ENCODE assay signal across 11 cellular contexts in the genomic region with DNA sequence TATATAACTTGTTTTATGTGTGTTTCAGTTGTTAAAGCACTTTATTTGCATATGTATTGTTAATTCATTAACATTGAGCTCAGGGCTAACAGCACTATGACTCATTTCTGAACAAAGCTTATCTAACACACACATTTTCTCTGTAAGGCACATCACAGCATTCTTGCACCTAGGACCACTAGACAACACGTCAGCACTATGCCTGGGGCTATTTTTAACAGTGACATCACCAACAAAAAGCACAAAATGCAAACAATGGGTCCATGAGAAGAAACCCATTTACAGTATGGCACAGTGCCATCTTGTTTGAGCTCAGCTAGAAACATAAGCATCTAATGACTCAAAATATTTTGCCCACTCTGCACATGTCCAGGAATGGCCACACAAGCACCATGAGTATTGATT.
DNase-seq lines count a peak whose midpoint lies in the region; ATAC-seq and TF ChIP-seq lines count a peak whose summit lies in the region.
"Had no signal": no experiment of that assay in that cellular context is flagged by ENCODE, and none has a peak within 500 bp of the region (broad histone marks: within the 10 kb centered on the region; RNA-seq: fewer than 3 reads in every experiment).

No MANE protein-coding gene starts in this region.

- TF ChIP-seq POLR2A in GM18505 (IDR thresholded peaks at IDR 0.05; ENCODE audit: borderline replicate concordance, extremely low read depth, insufficient read depth, insufficient read length) = no peak

- H3K4me1 ChIP-seq in BE2C = no peaks in the 10 kb centered on the region
- H3K4me1 ChIP-seq: colonic mucosa had no signal

- no peaks in the 10 kb centered on the region for H3K4me1 Mint-ChIP-seq in activated T-cell treated with anti-CD3 and anti-CD28 coated beads, Interleukin-2, amount 50 U/mL, for 24 hours (ENCODE audit: low read depth)
- H3K4me1 Mint-ChIP-seq: naive B cell had no signal

- no peak overlapping the region for H3K4me3 Mint-ChIP-seq in activated T-cell treated with anti-CD3 and anti-CD28 coated beads, Interleukin-2, amount 50 U/mL, for 24 hours
- H3K4me3 Mint-ChIP-seq: naive B cell had no signal

- H3K36me3 Mint-ChIP-seq in activated T-cell treated with anti-CD3 and anti-CD28 coated beads, Interleukin-2, amount 50 U/mL, for 24 hours (ENCODE audit: low read depth) = no peaks in the 10 kb centered on the region
- H3K36me3 Mint-ChIP-seq: naive B cell had no signal

- no peaks in the 10 kb centered on the region for H3K27me3 Mint-ChIP-seq in activated T-cell treated with anti-CD3 and anti-CD28 coated beads, Interleukin-2, amount 50 U/mL, for 24 hours

- peak; percentile 97 for ATAC-seq in GM18505 (IDR thresholded peaks at IDR 0.05; ENCODE audit: unreplicated experiment)
- peak; percentile 88 for ATAC-seq in GM21529 (IDR thresholded peaks at IDR 0.05; ENCODE audit: unreplicated experiment)
- peak; percentile 92 for ATAC-seq in HG03460 (IDR thresholded peaks at IDR 0.05; ENCODE audit: unreplicated experiment)

- DNase-seq in dermis blood vessel endothelial cell (peak; percentile 68), iPS-NIHi7 (ENCODE audit: extremely low spot score) (no peak), LoVo (ENCODE audit: low spot score) (no peak), BE2C (no peak)
- DNase-seq in activated T-cell treated with anti-CD3 and anti-CD28 coated beads, Interleukin-2, amount 50 U/mL, for 24 hours = no peak
- DNase-seq: colonic mucosa, naive B cell, NCI-H1436 treated with DMSO at 0.1 percent for 48 hours had no signal

- no peaks in the 10 kb centered on the region for H3K36me3 ChIP-seq in BE2C
- H3K36me3 ChIP-seq: colonic mucosa had no signal

- H3K27ac Mint-ChIP-seq in activated T-cell treated with anti-CD3 and anti-CD28 coated beads, Interleukin-2, amount 50 U/mL, for 24 hours = no peak overlapping the region
- H3K27ac Mint-ChIP-seq: naive B cell had no signal

- no peaks in the 10 kb centered on the region; the same call in 1 of the 2 replicates for H3K9me3 ChIP-seq in BE2C
- H3K9me3 ChIP-seq: colonic mucosa had no signal

- no peaks in the 10 kb centered on the region for H3K9me3 Mint-ChIP-seq in activated T-cell treated with anti-CD3 and anti-CD28 coated beads, Interleukin-2, amount 50 U/mL, for 24 hours

- no peaks in the 10 kb centered on the region for H3K27me3 ChIP-seq in BE2C
- H3K27me3 ChIP-seq: colonic mucosa had no signal

- no peak overlapping the region for H3K4me3 ChIP-seq in BE2C (ENCODE audit: low read depth, low read length)
- H3K4me3 ChIP-seq: colonic mucosa had no signal

- no peak for TF ChIP-seq CTCF in BE2C (IDR thresholded peaks at IDR 0.05; ENCODE audit: low read depth, low read length)
